8 cellular contexts compared by ENCODE assay signal in the genomic region with DNA sequence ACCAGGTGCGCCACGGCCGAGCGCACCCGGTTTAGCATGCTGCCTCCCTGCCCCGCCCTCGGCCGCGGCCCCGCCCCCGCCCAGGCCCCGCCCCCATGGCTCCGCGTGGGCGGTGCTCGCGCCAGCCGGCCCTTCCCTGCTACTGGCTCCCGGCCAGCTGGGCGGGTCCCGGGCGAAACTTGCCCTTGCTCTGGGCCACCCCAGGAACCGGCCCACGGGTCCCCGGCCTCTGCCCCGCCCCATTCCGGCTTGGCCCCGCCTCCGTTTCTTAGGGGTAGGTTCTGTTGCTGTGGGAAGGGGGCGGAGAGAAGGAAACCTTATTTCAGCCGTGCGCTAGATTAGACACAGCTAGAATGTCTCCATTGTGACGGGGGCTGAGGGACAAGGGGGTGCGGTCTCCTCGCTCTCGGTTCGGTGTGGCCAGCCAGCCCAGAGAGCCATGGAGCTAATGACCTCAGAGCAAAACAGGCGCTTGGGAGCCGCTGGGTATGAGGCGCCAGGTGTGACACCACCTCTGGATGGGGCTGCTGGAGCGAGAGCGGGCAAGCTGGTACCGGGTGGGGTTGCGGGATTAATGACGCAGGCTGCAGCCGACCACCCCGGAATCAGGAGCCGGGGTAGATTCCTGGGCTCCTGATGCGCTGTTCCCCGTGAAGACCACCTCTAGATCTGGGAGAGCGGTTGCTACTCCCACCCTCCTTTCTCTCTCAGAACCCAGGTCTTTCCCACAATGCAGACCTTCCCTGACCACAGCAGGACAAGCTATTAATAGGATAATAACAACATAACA. TPM values are rescaled to one million over a fixed set of nuclear protein-coding genes. Genes with fewer than 3 reads are reported as not detected.
A peak's percentile ranks its signal among the peaks of the same experiment; 100 is the strongest.
DNase-seq lines count a peak whose midpoint lies in the region; FAIRE-seq and TF ChIP-seq lines count a peak whose summit lies in the region.

A gene with protein sequence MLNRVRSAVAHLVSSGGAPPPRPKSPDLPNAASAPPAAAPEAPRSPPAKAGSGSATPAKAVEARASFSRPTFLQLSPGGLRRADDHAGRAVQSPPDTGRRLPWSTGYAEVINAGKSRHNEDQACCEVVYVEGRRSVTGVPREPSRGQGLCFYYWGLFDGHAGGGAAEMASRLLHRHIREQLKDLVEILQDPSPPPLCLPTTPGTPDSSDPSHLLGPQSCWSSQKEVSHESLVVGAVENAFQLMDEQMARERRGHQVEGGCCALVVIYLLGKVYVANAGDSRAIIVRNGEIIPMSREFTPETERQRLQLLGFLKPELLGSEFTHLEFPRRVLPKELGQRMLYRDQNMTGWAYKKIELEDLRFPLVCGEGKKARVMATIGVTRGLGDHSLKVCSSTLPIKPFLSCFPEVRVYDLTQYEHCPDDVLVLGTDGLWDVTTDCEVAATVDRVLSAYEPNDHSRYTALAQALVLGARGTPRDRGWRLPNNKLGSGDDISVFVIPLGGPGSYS (minus strand): TSS at position 69 of the 790 bp plus-strand sequence. CDS start 31 bp downstream, at position 38.

- no peaks in the 10 kb centered on the region for H3K36me3 ChIP-seq in ES-I3 (ENCODE audit: insufficient read depth, low read length)
- no peaks in the 10 kb centered on the region for H3K36me3 ChIP-seq in SJSA1
- H3K36me3 ChIP-seq in neutrophil = no peaks in the 10 kb centered on the region

- TF ChIP-seq POLR2A in H54 (IDR thresholded peaks at IDR 0.05; ENCODE audit: low read depth, low read length) = no peak

- no peaks in the 10 kb centered on the region for H3K9me3 ChIP-seq in ES-I3 (ENCODE audit: control insufficient read depth, insufficient read depth, low read length)
- H3K9me3 ChIP-seq in SJSA1 (replicated peaks) = no peaks in the 10 kb centered on the region
- no peaks in the 10 kb centered on the region for H3K9me3 ChIP-seq in neutrophil

- DNase-seq in H54 (ENCODE audit: insufficient read length, low spot score) = peak; percentile 93
- DNase-seq in LHCN-M2 (ENCODE audit: low read depth) = peak; percentile 89
- peak; percentile 92 to 98 for DNase-seq in SJSA1 (ENCODE audit: low read depth in 1 of 2, low spot score in 2 of 2)
- DNase-seq in activated naive CD4-positive, alpha-beta T cell (lab: John Stamatoyannopoulos, UW) = peak; percentile 67 to 96 (median 80)
- peak; percentile 98 for DNase-seq in germinal center (ENCODE audit: low spot score)
- DNase-seq in stromal cell of bone marrow (ENCODE audit: low read depth) = peak; percentile 86

- H3K27ac ChIP-seq in SJSA1 (no peak within 1 kb of the TSS), neutrophil (peak within 1 kb of the TSS; percentile 21)

- peak within 1 kb of the TSS; percentile 75; the same call in 1 of the 2 replicates for H3K9ac ChIP-seq in ES-I3 (ENCODE audit: low read depth, low read length)

- H3K4me3 ChIP-seq in SJSA1 (peak within 1 kb of the TSS; percentile 46), neutrophil (ENCODE audit: low read depth in 1 of 2, low read length in 1 of 2) (peak within 1 kb of the TSS; percentile 77 to 80)

- H3K4me1 ChIP-seq in ES-I3 (ENCODE audit: insufficient read depth, low read length) (peaks cover 31% of the 10 kb centered on the region), SJSA1 (replicated peaks) (peaks cover 21% of the 10 kb centered on the region), neutrophil (ENCODE audit: control insufficient read depth in 1 of 2, insufficient read depth in 1 of 2, low read depth in 1 of 2, low read length in 1 of 2) (peaks cover 30 to 34% of the 10 kb centered on the region in 2 experiments)

- no peak for FAIRE-seq in H54 (lab: Jason Lieb, UNC)

- H3K27me3 ChIP-seq in SJSA1 (replicated peaks) (peaks cover 10% of the 10 kb centered on the region), neutrophil (peaks cover 100% of the 10 kb centered on the region)

- peak; percentile 57 for TF ChIP-seq CTCF in neutrophil (IDR thresholded peaks at IDR 0.05)

RNA-seq across cellular contexts. Expression of the gene that starts here (rescaled TPM):
- total RNA-seq in LHCN-M2 (2014; rRNA removed) = 0.32 and 1.1 TPM in 2 replicates
- polyA plus RNA-seq in LHCN-M2 (2012) = 1.2 TPM
- not detected in 2 replicates for total RNA-seq in SJSA1 (2014; rRNA removed; shearing (Covaris generic))

Comparison
In these comparisons a context has a peak if more than half of its experiments do, and no peak if none do; other contexts are left out.
1. Peak in DNase-seq and H3K4me3 ChIP-seq in SJSA1; RNA of the gene not detected or under 1 TPM.